1 cellular context compared by ENCODE assay signal in genomic region chr12:101459642-101460346, GRCh38.
TF ChIP-seq lines count a peak whose summit lies in the region.

No MANE protein-coding gene starts in this region.

TF ChIP-seq in HepG2, 621 proteins besides CTCF, POLR2A, EP300 and RAD21 (continued from another document and continues in another):
- no peak for TF ChIP-seq KDM4B (CRISPR knock-in tag; IDR thresholded peaks at IDR 0.05)
- TF ChIP-seq MAX (IDR thresholded peaks at IDR 0.05) = no peak
- no peak for TF ChIP-seq IRF1 (CRISPR knock-in tag; IDR thresholded peaks at IDR 0.05; ENCODE audit: low read depth)
- no peak for TF ChIP-seq TCF7 (IDR thresholded peaks at IDR 0.05; ENCODE audit: low read depth)
- TF ChIP-seq ZNF414 (CRISPR knock-in tag; IDR thresholded peaks at IDR 0.05) = no peak
- TF ChIP-seq ZNF580 (CRISPR knock-in tag; IDR thresholded peaks at IDR 0.05; ENCODE audit: borderline replicate concordance, low read depth) = 0 out of 2 replicates have a peak, but pooled peaks have one; percentile 49
- no peak; the same call in 1 of the 2 replicates for TF ChIP-seq ZNF629 (CRISPR knock-in tag; conservative IDR thresholded peaks at IDR 0.05)
- no peak for TF ChIP-seq UBTF (CRISPR knock-in tag; IDR thresholded peaks at IDR 0.05)
- TF ChIP-seq PBX3 (CRISPR knock-in tag; IDR thresholded peaks at IDR 0.05; ENCODE audit: borderline replicate concordance) = no peak
- peak; percentile 63; the same call in 1 of the 2 replicates for TF ChIP-seq HMG20A (CRISPR knock-in tag; IDR thresholded peaks at IDR 0.05; ENCODE audit: borderline replicate concordance)
- no peak for TF ChIP-seq SOX6 (IDR thresholded peaks at IDR 0.05)
- peak; percentile 89 for TF ChIP-seq SOX6 (CRISPR knock-in tag; IDR thresholded peaks at IDR 0.05)
- TF ChIP-seq NR2F1 (CRISPR knock-in tag; IDR thresholded peaks at IDR 0.05) = 0 out of 4 replicates have a peak, but pooled peaks of 1 of the 2 experiments have one; percentile 15
- TF ChIP-seq ZFY (CRISPR knock-in tag; IDR thresholded peaks at IDR 0.05) = no peak
- TF ChIP-seq ZNF652 (CRISPR knock-in tag; IDR thresholded peaks at IDR 0.05; ENCODE audit: borderline replicate concordance, low read depth) = no peak
- no peak for TF ChIP-seq RELA (CRISPR knock-in tag; IDR thresholded peaks at IDR 0.05)
- TF ChIP-seq TIGD3 (CRISPR knock-in tag; IDR thresholded peaks at IDR 0.05; ENCODE audit: borderline replicate concordance) = no peak
- no peak for TF ChIP-seq AGO1 (IDR thresholded peaks at IDR 0.05; ENCODE audit: low read depth, low read length, poor library complexity, severe bottlenecking)
- no peak for TF ChIP-seq SNRNP70 (IDR thresholded peaks at IDR 0.05; ENCODE audit: low read depth, low read length)
- TF ChIP-seq ADNP (CRISPR knock-in tag; IDR thresholded peaks at IDR 0.05) = 0 out of 2 replicates have a peak, but pooled peaks have one; percentile 43
- peak; percentile 90 for TF ChIP-seq RARA (CRISPR knock-in tag; IDR thresholded peaks at IDR 0.05)
- TF ChIP-seq HMGXB3 (CRISPR knock-in tag; IDR thresholded peaks at IDR 0.05; ENCODE audit: borderline replicate concordance) = no peak
- no peak for TF ChIP-seq ZNF354B (CRISPR knock-in tag; IDR thresholded peaks at IDR 0.05)
- TF ChIP-seq ZNF281 (CRISPR knock-in tag; IDR thresholded peaks at IDR 0.05; ENCODE audit: borderline replicate concordance) = no peak
- no peak for TF ChIP-seq ZNF446 (CRISPR knock-in tag; IDR thresholded peaks at IDR 0.05)
- TF ChIP-seq PITX1 (CRISPR knock-in tag; IDR thresholded peaks at IDR 0.05) = peak; percentile 100
- no peak for TF ChIP-seq ATF1 (CRISPR knock-in tag; IDR thresholded peaks at IDR 0.05)
- no peak for TF ChIP-seq HBP1 (CRISPR knock-in tag; IDR thresholded peaks at IDR 0.05; ENCODE audit: low read depth)
- peak; percentile 61; the same call in 1 of the 2 replicates for TF ChIP-seq AHDC1 (CRISPR knock-in tag; IDR thresholded peaks at IDR 0.05; ENCODE audit: borderline replicate concordance)
